In genomic region chr10:112057072-112057471, GRCh38 we compare ENCODE assay signal across 11 cellular contexts.
"Had no signal": no experiment of that assay in that cellular context is flagged by ENCODE, and none has a peak within 500 bp of the region (broad histone marks: within the 10 kb centered on the region; RNA-seq: fewer than 3 reads in every experiment).

No MANE protein-coding gene starts in this region.

- H3K4me2 ChIP-seq: GM23338 had no signal

- H2AFZ ChIP-seq: GM23248, GM23338 had no signal

- FAIRE-seq: H1, H54 had no signal

- H3K36me3 ChIP-seq: HAP-1 had no signal

- H3K9ac ChIP-seq: GM23248 had no signal

- H3K4me1 ChIP-seq: HAP-1 had no signal

- H3K9me3 ChIP-seq: HAP-1 had no signal

- ATAC-seq: GM23338, HCT116 had no signal

- H3K4me3 ChIP-seq: GM23248, GM23338, HAP-1 had no signal

- H3K27ac ChIP-seq: GM23248 had no signal

- DNase-seq: GM23248, GOT3, H7, H9, HCEC 1CT, HFFc6 had no signal
